ENCODE assay signal across 10 cellular contexts in genomic region chr14:100568998-100569733, GRCh38. TPM values are rescaled to one million over a fixed set of nuclear protein-coding genes. Genes with fewer than 3 reads are reported as not detected.
A peak's percentile ranks its signal among the peaks of the same experiment; 100 is the strongest.
DNase-seq lines count a peak whose midpoint lies in the region; ATAC-seq and TF ChIP-seq lines count a peak whose summit lies in the region.
"Had no signal": no experiment of that assay in that cellular context is flagged by ENCODE, and none has a peak within 500 bp of the region (broad histone marks: within the 10 kb centered on the region; RNA-seq: fewer than 3 reads in every experiment).

No MANE protein-coding gene starts in this region.

- H3K9me3 ChIP-seq in colonic mucosa = no peaks in the 10 kb centered on the region
- no peaks in the 10 kb centered on the region for H3K9me3 ChIP-seq in naive thymus-derived CD4-positive, alpha-beta T cell (ENCODE audit: control insufficient read depth in 2 of 3, low read length in 3 of 3)

- H3K4me3 ChIP-seq in colonic mucosa (no peak overlapping the region), urinary bladder (ENCODE audit: low read depth, low read length) (peak overlapping the region; percentile 51)
- H3K4me3 ChIP-seq in naive thymus-derived CD4-positive, alpha-beta T cell (ENCODE audit: low read length) = no peak overlapping the region

- no peak overlapping the region for H3K27ac ChIP-seq in colonic mucosa
- no peak overlapping the region for H3K27ac ChIP-seq in naive thymus-derived CD4-positive, alpha-beta T cell (ENCODE audit: low read depth, low read length)
- H3K27ac ChIP-seq in urinary bladder (ENCODE audit: low read depth) = no peak overlapping the region

- H3K36me3 ChIP-seq in colonic mucosa (no peaks in the 10 kb centered on the region), urinary bladder (ENCODE audit: insufficient read depth) (no peaks in the 10 kb centered on the region)
- no peaks in the 10 kb centered on the region for H3K36me3 ChIP-seq in naive thymus-derived CD4-positive, alpha-beta T cell (ENCODE audit: control insufficient read depth in 2 of 3, insufficient read depth in 3 of 3, low read length in 3 of 3)

- intact Hi-C loops in activated naive CD4-positive, alpha-beta T cell treated with anti-CD3 and anti-CD28 coated beads for 36 hours (cut with micrococcal nuclease) = no loop called here
- intact Hi-C loops in colonic mucosa (cut with DNase I) = no loop called here
- intact Hi-C loops in naive thymus-derived CD4-positive, alpha-beta T cell (cut with micrococcal nuclease) = no loop called here

- H3K27me3 Mint-ChIP-seq in activated naive CD4-positive, alpha-beta T cell treated with anti-CD3 and anti-CD28 coated beads for 36 hours (ENCODE audit: low read depth) = peaks cover 24% of the 10 kb centered on the region
- H3K27me3 Mint-ChIP-seq in activated naive CD4-positive, alpha-beta T cell treated with anti-CD3 and anti-CD28 coated beads, Interleukin-2, amount 10 ng/mL, durations not matched to agents 7 days and 5 days = peaks cover 93% of the 10 kb centered on the region
- peaks cover 5 to 60% (median 23%) of the 10 kb centered on the region in 5 donors for H3K27me3 Mint-ChIP-seq in naive thymus-derived CD4-positive, alpha-beta T cell

- ATAC-seq in naive thymus-derived CD4-positive, alpha-beta T cell = no peak

- no peak for DNase-seq in activated naive CD4-positive, alpha-beta T cell treated with anti-CD3 and anti-CD28 coated beads for 36 hours
- DNase-seq in activated naive CD4-positive, alpha-beta T cell treated with anti-CD3 and anti-CD28 coated beads, Interleukin-2, amount 10 ng/mL, durations not matched to agents 7 days and 5 days = no peak
- no peak for DNase-seq in colonic mucosa
- DNase-seq in naive thymus-derived CD4-positive, alpha-beta T cell = no peak
- no peak for DNase-seq in SW480 (ENCODE audit: low spot score)
- DNase-seq in H4 (ENCODE audit: low spot score) = no peak
- no peak for DNase-seq in NOMO-1 (lab: John Stamatoyannopoulos, UW; ENCODE audit: unreplicated experiment in 2 of 2)
- DNase-seq: islet precursor cell, SHP77 treated with DMSO at 0.1 percent for 48 hours had no signal

- H3K4me1 Mint-ChIP-seq in activated naive CD4-positive, alpha-beta T cell treated with anti-CD3 and anti-CD28 coated beads for 36 hours (ENCODE audit: low read depth) = peaks cover 11% of the 10 kb centered on the region
- H3K4me1 Mint-ChIP-seq in activated naive CD4-positive, alpha-beta T cell treated with anti-CD3 and anti-CD28 coated beads, Interleukin-2, amount 10 ng/mL, durations not matched to agents 7 days and 5 days = peaks cover 15% of the 10 kb centered on the region
- H3K4me1 Mint-ChIP-seq in naive thymus-derived CD4-positive, alpha-beta T cell = peaks cover 0 to 13% (median 6%) of the 10 kb centered on the region in 7 donors

- POLR2A ChIA-PET in naive thymus-derived CD4-positive, alpha-beta T cell (lab: Charles Lee) = no interaction called here

- H3K4me1 ChIP-seq in colonic mucosa (no peaks in the 10 kb centered on the region), urinary bladder (ENCODE audit: insufficient read depth) (no peaks in the 10 kb centered on the region)
- no peaks in the 10 kb centered on the region for H3K4me1 ChIP-seq in naive thymus-derived CD4-positive, alpha-beta T cell (ENCODE audit: control insufficient read depth in 2 of 2, insufficient read depth in 2 of 2, low read length in 2 of 2)

- CTCF ChIA-PET in activated naive CD4-positive, alpha-beta T cell treated with anti-CD3 and anti-CD28 coated beads for 36 hours (lab: Charles Lee) = interaction anchor here (1.4 kb wide), 1 partner anchor 84 kb away, joined by 4 read pairs; no protein-coding TSS in a partner anchor
- CTCF ChIA-PET in activated naive CD4-positive, alpha-beta T cell treated with anti-CD3 and anti-CD28 coated beads, Interleukin-2, amount 10 ng/mL, durations not matched to agents 7 days and 5 days (lab: Charles Lee) = interaction anchor here (0.9 kb wide), 2 partner anchors 44 to 77 kb away, joined by 3 to 4 read pairs; no protein-coding TSS in a partner anchor
- CTCF ChIA-PET in naive thymus-derived CD4-positive, alpha-beta T cell (lab: Charles Lee) = no interaction called here

- H3K27ac Mint-ChIP-seq in activated naive CD4-positive, alpha-beta T cell treated with anti-CD3 and anti-CD28 coated beads for 36 hours = no peak overlapping the region
- H3K27ac Mint-ChIP-seq in activated naive CD4-positive, alpha-beta T cell treated with anti-CD3 and anti-CD28 coated beads, Interleukin-2, amount 10 ng/mL, durations not matched to agents 7 days and 5 days = no peak overlapping the region
- peak overlapping the region in 1 of 9 donors; percentile 62 for H3K27ac Mint-ChIP-seq in naive thymus-derived CD4-positive, alpha-beta T cell

- H3K27me3 ChIP-seq in colonic mucosa = peaks cover 44% of the 10 kb centered on the region
- peaks cover 0 to 6% of the 10 kb centered on the region in 2 donors for H3K27me3 ChIP-seq in naive thymus-derived CD4-positive, alpha-beta T cell (ENCODE audit: control insufficient read depth in 2 of 2, insufficient read depth in 2 of 2, low read length in 2 of 2)

- TF ChIP-seq CTCF in colonic mucosa (IDR thresholded peaks at IDR 0.05) = no peak

- no peaks in the 10 kb centered on the region for H3K9me3 Mint-ChIP-seq in activated naive CD4-positive, alpha-beta T cell treated with anti-CD3 and anti-CD28 coated beads for 36 hours
- H3K9me3 Mint-ChIP-seq in activated naive CD4-positive, alpha-beta T cell treated with anti-CD3 and anti-CD28 coated beads, Interleukin-2, amount 10 ng/mL, durations not matched to agents 7 days and 5 days = no peaks in the 10 kb centered on the region
- peaks cover 0 to 2% (median 0%) of the 10 kb centered on the region in 11 donors for H3K9me3 Mint-ChIP-seq in naive thymus-derived CD4-positive, alpha-beta T cell

- H3K4me3 Mint-ChIP-seq in activated naive CD4-positive, alpha-beta T cell treated with anti-CD3 and anti-CD28 coated beads for 36 hours = peak overlapping the region; percentile 27
- no peak overlapping the region for H3K4me3 Mint-ChIP-seq in activated naive CD4-positive, alpha-beta T cell treated with anti-CD3 and anti-CD28 coated beads, Interleukin-2, amount 10 ng/mL, durations not matched to agents 7 days and 5 days
- H3K4me3 Mint-ChIP-seq in naive thymus-derived CD4-positive, alpha-beta T cell = peak overlapping the region in 9 of 10 donors; percentile 19 to 86 (median 71)

- H3K9ac ChIP-seq in colonic mucosa (ENCODE audit: low read depth in 2 of 2, low read length in 2 of 2) = peak overlapping the region; percentile 5 to 50

- 7% methylated on average over 45 of the region's 45 CpGs for WGBS in urinary bladder

- no peaks in the 10 kb centered on the region for H3K36me3 Mint-ChIP-seq in activated naive CD4-positive, alpha-beta T cell treated with anti-CD3 and anti-CD28 coated beads for 36 hours (ENCODE audit: low read depth)
- H3K36me3 Mint-ChIP-seq in activated naive CD4-positive, alpha-beta T cell treated with anti-CD3 and anti-CD28 coated beads, Interleukin-2, amount 10 ng/mL, durations not matched to agents 7 days and 5 days = no peaks in the 10 kb centered on the region
- no peaks in the 10 kb centered on the region for H3K36me3 Mint-ChIP-seq in naive thymus-derived CD4-positive, alpha-beta T cell

RNA-seq across cellular contexts. Expression of gene BEGAIN, which starts 18.1 kb away (rescaled TPM):
- 1 to 10 TPM; 5.0 to 5.6 TPM for total RNA-seq in activated naive CD4-positive, alpha-beta T cell treated with anti-CD3 and anti-CD28 coated beads for 36 hours
- total RNA-seq in colonic mucosa (under 1 TPM; 0.74 to 0.99 TPM), urinary bladder (3.1 TPM)
- 1 to 10 TPM in 4 of 5 experiments, under 1 TPM in 1; 0.73 to 2.4 (median 1.5) TPM for total RNA-seq in naive thymus-derived CD4-positive, alpha-beta T cell
- polyA plus RNA-seq in naive thymus-derived CD4-positive, alpha-beta T cell = under 1 TPM; 0.38 to 0.64 TPM
- polyA plus RNA-seq in urinary bladder = 1.8 TPM
- total RNA-seq in H4 (2014; rRNA removed; shearing (Covaris generic)) = 1.8 TPM in 1 of 2 replicates, not detected in the other
